Comparison of ENCODE assay signal across 8 cellular contexts in the genomic region with DNA sequence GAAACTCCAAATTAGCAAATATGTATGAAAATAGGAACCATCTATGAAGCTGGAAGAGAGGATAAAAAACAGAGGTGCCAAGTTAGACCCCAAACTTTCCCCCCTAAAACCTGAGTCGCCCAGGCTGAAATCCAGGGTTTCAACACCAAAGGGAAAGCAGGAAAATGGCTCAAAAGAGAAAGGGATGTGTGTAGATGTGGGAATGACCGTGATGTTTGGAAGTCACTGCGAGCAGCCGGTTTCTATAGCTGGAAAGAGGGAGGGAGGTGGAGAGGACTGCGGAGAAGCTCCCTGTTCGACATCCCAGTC. TPM values are rescaled to one million over a fixed set of nuclear protein-coding genes. Genes with fewer than 3 reads are reported as not detected.
DNase-seq lines count a peak whose midpoint lies in the region; ATAC-seq and TF ChIP-seq lines count a peak whose summit lies in the region.

No MANE protein-coding gene starts in this region.

- peak overlapping the region; percentile 38 for H3K9ac ChIP-seq in muscle layer of colon (ENCODE audit: low read length)

- no peaks in the 10 kb centered on the region for H3K27me3 ChIP-seq in left ventricle myocardium inferior (ENCODE audit: low read depth)
- no peaks in the 10 kb centered on the region for H3K27me3 ChIP-seq in muscle layer of colon (ENCODE audit: control insufficient read depth in 1 of 2, insufficient read depth in 2 of 2, low read length in 2 of 2)
- no peaks in the 10 kb centered on the region for H3K27me3 ChIP-seq in uterus

- DNase-seq in left ventricle myocardium inferior (no peak), Right ventricle myocardium inferior (ENCODE audit: missing footprints) (no peak), cerebellar cortex (ENCODE audit: low spot score) (peak; percentile 29), uterus (no peak), NCI-H69 (lab: John Stamatoyannopoulos, UW) (no peak), left colon (no peak), GOT3 (lab: John Stamatoyannopoulos, UW) (no peak)

- ATAC-seq in Right ventricle myocardium inferior: no peak
- ATAC-seq in left colon: no peak

- H3K4me3 ChIP-seq in left ventricle myocardium inferior: peak overlapping the region; percentile 75
- H3K4me3 ChIP-seq in muscle layer of colon (ENCODE audit: low read depth in 1 of 2, low read length in 2 of 2): peak overlapping the region; percentile 71 to 77
- peak overlapping the region; percentile 37 to 41 for H3K4me3 ChIP-seq in uterus

- no peaks in the 10 kb centered on the region for H3K9me3 ChIP-seq in left ventricle myocardium inferior (replicated peaks)
- no peaks in the 10 kb centered on the region for H3K9me3 ChIP-seq in muscle layer of colon (ENCODE audit: low read length)
- H3K9me3 ChIP-seq in uterus: no peaks in the 10 kb centered on the region

- TF ChIP-seq POLR2A in uterus (IDR thresholded peaks at IDR 0.05): no peak

- H3K4me1 ChIP-seq in left ventricle myocardium inferior (peaks cover 36% of the 10 kb centered on the region), muscle layer of colon (ENCODE audit: insufficient read depth, low read length) (peaks cover 20% of the 10 kb centered on the region), uterus (no peaks in the 10 kb centered on the region)

- H3K27ac ChIP-seq in left ventricle myocardium inferior (replicated peaks): peak overlapping the region; percentile 68
- peak overlapping the region; percentile 68 for H3K27ac ChIP-seq in muscle layer of colon (ENCODE audit: low read depth, low read length)
- peak overlapping the region; percentile 31 to 42 for H3K27ac ChIP-seq in uterus

- no peak for TF ChIP-seq CTCF in left ventricle myocardium inferior (IDR thresholded peaks at IDR 0.05; ENCODE audit: borderline replicate concordance)
- TF ChIP-seq CTCF in uterus (IDR thresholded peaks at IDR 0.05): no peak

- H3K36me3 ChIP-seq in left ventricle myocardium inferior (peaks cover 23% of the 10 kb centered on the region), muscle layer of colon (ENCODE audit: insufficient read depth, low read length) (peaks cover 29% of the 10 kb centered on the region), uterus (no peaks in the 10 kb centered on the region)

- intact Hi-C loops in left ventricle myocardium inferior (cut with micrococcal nuclease) (no loop called here), Right ventricle myocardium inferior (cut with DNase I) (no loop called here), uterus (cut with DNase I; ENCODE audit: low total_unique reads) (no loop called here), left colon (cut with DNase I, micrococcal nuclease) (no loop called here)

RNA-seq across cellular contexts. Expression of gene RING1, which starts 4.5 kb away (rescaled TPM):
- total RNA-seq in left ventricle myocardium inferior (28.4 TPM), Right ventricle myocardium inferior (27.7 TPM), uterus (10 to 100 TPM in 3 of 4 donors, 1 to 10 TPM in 1; 1.8 to 66.9 (median 30.1) TPM), left colon (10 to 100 TPM; 27.4 to 29.7 TPM)

RNA-seq across cellular contexts. Expression of gene HSD17B8, which starts 8.4 kb away (rescaled TPM):
- total RNA-seq in left ventricle myocardium inferior (18.2 TPM), Right ventricle myocardium inferior (25.0 TPM), uterus (10 to 100 TPM in 1 of 4 donors, 1 to 10 TPM in 2, not detected in 1; 2.6 to 11.3 (median 5.8) TPM), left colon (10 to 100 TPM; 22.4 to 23.7 TPM)

RNA-seq across cellular contexts. Expression of gene SLC39A7, which starts 12.1 kb away (rescaled TPM):
- 50.5 TPM for total RNA-seq in left ventricle myocardium inferior
- 55.4 TPM for total RNA-seq in Right ventricle myocardium inferior
- 10 to 100 TPM; 53.8 to 87.8 (median 57.5) TPM for total RNA-seq in uterus
- 100 to 1,000 TPM; 128 to 203 TPM for total RNA-seq in left colon

RNA-seq across cellular contexts. Expression of gene RXRB, which starts 12.3 kb away (rescaled TPM):
- total RNA-seq in left ventricle myocardium inferior (40.3 TPM), Right ventricle myocardium inferior (39.3 TPM), uterus (10 to 100 TPM; 28.6 to 71.0 (median 34.0) TPM), left colon (10 to 100 TPM; 34.4 to 37.0 TPM)

RNA-seq across cellular contexts. Expression of gene COL11A2, which starts 20.5 kb away (rescaled TPM):
- 1.3 TPM for total RNA-seq in left ventricle myocardium inferior
- total RNA-seq in Right ventricle myocardium inferior: 1.1 TPM
- 1 to 10 TPM in 2 of 4 donors, under 1 TPM in 2; under 0.01 to 2.6 (median 1.0) TPM for total RNA-seq in uterus
- total RNA-seq in left colon: under 1 TPM; 0.45 to 0.55 TPM
